Comparison of ENCODE assay signal across 22 cellular contexts in the genomic region with DNA sequence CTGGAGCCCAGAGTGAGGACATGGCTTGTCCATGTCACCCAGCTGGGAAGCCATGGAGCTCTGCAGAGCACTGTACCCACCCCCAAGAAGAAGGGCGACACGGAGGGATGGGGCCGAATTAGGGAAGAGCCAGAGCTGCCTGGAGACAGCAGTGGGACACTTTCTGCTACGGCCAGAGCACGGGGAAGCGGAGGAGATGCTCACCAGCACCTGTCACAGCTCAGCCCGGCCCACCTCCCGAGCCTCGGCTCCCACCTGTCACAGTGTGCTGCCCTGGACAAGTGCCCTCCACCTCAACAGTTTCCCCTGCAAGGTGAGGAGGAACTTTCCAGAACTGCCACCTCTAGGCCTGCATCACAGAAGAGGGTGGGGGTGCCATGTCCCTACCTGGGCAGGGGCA. TPM values are rescaled to one million over a fixed set of nuclear protein-coding genes. Genes with fewer than 3 reads are reported as not detected.
DNase-seq lines count a peak whose midpoint lies in the region; ATAC-seq, FAIRE-seq and TF ChIP-seq lines count a peak whose summit lies in the region.
"Had no signal": no experiment of that assay in that cellular context is flagged by ENCODE, and none has a peak within 500 bp of the region (broad histone marks: within the 10 kb centered on the region; RNA-seq: fewer than 3 reads in every experiment).

No MANE protein-coding gene starts in this region.

- FAIRE-seq in kidney (lab: Jason Lieb, UNC), result no peak
- FAIRE-seq: GM12878, GM19239 had no signal

- TF ChIP-seq CTCF in right atrium auricular region (IDR thresholded peaks at IDR 0.05) (no peak), kidney (IDR thresholded peaks at IDR 0.05; ENCODE audit: borderline replicate concordance, extremely low read depth, insufficient read depth) (no peak), osteoblast (IDR thresholded peaks at IDR 0.05; ENCODE audit: extremely low read depth, low read depth, low read length) (no peak)

- H3K9me3 ChIP-seq in right atrium auricular region, result no peaks in the 10 kb centered on the region
- H3K9me3 ChIP-seq in BLaER1 treated with 17β-estradiol and CSF1 and Interleukin-3, amounts not matched to agents 10 nM and 100 nM (replicated peaks in 1 of 11), result no peaks in the 10 kb centered on the region
- H3K9me3 ChIP-seq in kidney (ENCODE audit: control insufficient read depth in 1 of 2, low read length in 2 of 2), result no peaks in the 10 kb centered on the region
- no peaks in the 10 kb centered on the region for H3K9me3 ChIP-seq in osteoblast (ENCODE audit: low read depth, low read length)
- H3K9me3 ChIP-seq: HAP-1 had no signal

- peak overlapping the region in 7 of 11 experiments; percentile 68 to 96 (median 86); a peak in 14 of 22 replicates for H3K4me2 ChIP-seq in BLaER1 treated with 17β-estradiol and CSF1 and Interleukin-3, amounts not matched to agents 10 nM and 100 nM
- H3K4me2 ChIP-seq in osteoblast (ENCODE audit: insufficient read depth, low read length), result no peak overlapping the region

- H3K36me3 Mint-ChIP-seq in stimulated activated effector memory CD8-positive, alpha-beta T cell treated with anti-CD3 and anti-CD28 coated beads, Interleukin-12 subunit alpha, Interleukin-12 subunit beta, amount 100 ng/mL, for 72 hours, result no peaks in the 10 kb centered on the region
- H3K36me3 Mint-ChIP-seq: CD4-positive, CD25-positive, alpha-beta regulatory T cell; CD8-positive, alpha-beta memory T cell had no signal

- H3K9ac ChIP-seq in BLaER1 treated with 17β-estradiol and CSF1 and Interleukin-3, amounts not matched to agents 10 nM and 100 nM, result no peak overlapping the region
- no peak overlapping the region for H3K9ac ChIP-seq in kidney (ENCODE audit: low read length in 2 of 2)
- H3K9ac ChIP-seq: GM23248 had no signal

- H3K27ac Mint-ChIP-seq in stimulated activated effector memory CD8-positive, alpha-beta T cell treated with anti-CD3 and anti-CD28 coated beads, Interleukin-12 subunit alpha, Interleukin-12 subunit beta, amount 100 ng/mL, for 72 hours, result no peak overlapping the region

- H3K4me3 ChIP-seq in right atrium auricular region (no peak overlapping the region), kidney (ENCODE audit: low read length in 2 of 2) (no peak overlapping the region), osteoblast (ENCODE audit: insufficient read depth, low read length) (no peak overlapping the region)
- H3K4me3 ChIP-seq in BLaER1 treated with 17β-estradiol and CSF1 and Interleukin-3, amounts not matched to agents 10 nM and 100 nM, result no peak overlapping the region
- H3K4me3 ChIP-seq: GM12878, GM23248, HAP-1 had no signal

- no peaks in the 10 kb centered on the region for H3K79me2 ChIP-seq in osteoblast (ENCODE audit: insufficient read depth, low read length)

- H3K27me3 ChIP-seq in right atrium auricular region (no peaks in the 10 kb centered on the region), osteoblast (ENCODE audit: insufficient read depth, low read length) (no peaks in the 10 kb centered on the region)
- H3K27me3 ChIP-seq in BLaER1 treated with 17β-estradiol and CSF1 and Interleukin-3, amounts not matched to agents 10 nM and 100 nM, result peaks cover 0 to 13% (median 0%) of the 10 kb centered on the region in 11 experiments; a peak in 2 of 22 replicates

- no peaks in the 10 kb centered on the region for H3K36me3 ChIP-seq in right atrium auricular region
- no peaks in the 10 kb centered on the region for H3K36me3 ChIP-seq in BLaER1 treated with 17β-estradiol and CSF1 and Interleukin-3, amounts not matched to agents 10 nM and 100 nM
- H3K36me3 ChIP-seq in kidney (ENCODE audit: control insufficient read depth in 1 of 2, insufficient read depth in 2 of 2, low read length in 2 of 2), result no peaks in the 10 kb centered on the region
- no peaks in the 10 kb centered on the region for H3K36me3 ChIP-seq in osteoblast (ENCODE audit: insufficient read depth, low read length)
- H3K36me3 ChIP-seq: HAP-1 had no signal

- H4K20me1 ChIP-seq in BLaER1 treated with 17β-estradiol and CSF1 and Interleukin-3, amounts not matched to agents 10 nM and 100 nM, result peaks cover 0 to 71% (median 20%) of the 10 kb centered on the region in 11 experiments; a peak in 12 of 22 replicates
- no peaks in the 10 kb centered on the region for H4K20me1 ChIP-seq in osteoblast (ENCODE audit: insufficient read depth, low read length)

- no peaks in the 10 kb centered on the region for H3K9me3 Mint-ChIP-seq in stimulated activated effector memory CD8-positive, alpha-beta T cell treated with anti-CD3 and anti-CD28 coated beads, Interleukin-12 subunit alpha, Interleukin-12 subunit beta, amount 100 ng/mL, for 72 hours
- H3K9me3 Mint-ChIP-seq: CD4-positive, CD25-positive, alpha-beta regulatory T cell; CD8-positive, alpha-beta memory T cell had no signal

- no peaks in the 10 kb centered on the region for H3K4me1 Mint-ChIP-seq in stimulated activated effector memory CD8-positive, alpha-beta T cell treated with anti-CD3 and anti-CD28 coated beads, Interleukin-12 subunit alpha, Interleukin-12 subunit beta, amount 100 ng/mL, for 72 hours
- H3K4me1 Mint-ChIP-seq: CD8-positive, alpha-beta memory T cell had no signal

- H3K27ac ChIP-seq in right atrium auricular region (no peak overlapping the region), kidney (ENCODE audit: low read depth in 2 of 2, low read length in 2 of 2) (no peak overlapping the region), osteoblast (ENCODE audit: low read depth, low read length) (no peak overlapping the region)
- H3K27ac ChIP-seq in BLaER1 treated with 17β-estradiol and CSF1 and Interleukin-3, amounts not matched to agents 10 nM and 100 nM, result no peak overlapping the region
- H3K27ac ChIP-seq: GM23248 had no signal

- no peak overlapping the region for H2AFZ ChIP-seq in osteoblast (ENCODE audit: low read length)
- H2AFZ ChIP-seq: GM23248 had no signal

- DNase-seq in Right ventricle myocardium superior (peak; percentile 28), right atrium auricular region (ENCODE audit: low spot score) (no peak), kidney (peak; percentile 53), osteoblast (ENCODE audit: insufficient read length, low spot score, missing footprints) (peak; percentile 55), cerebellar cortex (ENCODE audit: low spot score) (no peak)
- no peak for DNase-seq in stimulated activated effector memory CD8-positive, alpha-beta T cell treated with anti-CD3 and anti-CD28 coated beads, Interleukin-12 subunit alpha, Interleukin-12 subunit beta, amount 100 ng/mL, for 72 hours (ENCODE audit: low spot score in 2 of 2)
- DNase-seq: 8988T; C1 segment of cervical spinal cord; CD4-positive, CD25-positive, alpha-beta regulatory T cell; CD8-positive, alpha-beta memory T cell; COR-L47; DMS 273 treated with DMSO at 0.1 percent for 48 hours; DMS53; DND-41; EL; GM23248 had no signal

- H3K4me1 ChIP-seq in right atrium auricular region, result peaks cover 0 to 56% of the 10 kb centered on the region in 2 donors
- peaks cover 21 to 100% (median 95%) of the 10 kb centered on the region in 10 experiments for H3K4me1 ChIP-seq in BLaER1 treated with 17β-estradiol and CSF1 and Interleukin-3, amounts not matched to agents 10 nM and 100 nM
- peaks cover 0 to 6% of the 10 kb centered on the region in 2 donors for H3K4me1 ChIP-seq in kidney (ENCODE audit: control insufficient read depth in 1 of 2, insufficient read depth in 1 of 2, low read depth in 1 of 2, low read length in 2 of 2)
- H3K4me1 ChIP-seq in osteoblast (ENCODE audit: insufficient read depth, low read length), result no peaks in the 10 kb centered on the region

- no peak for ATAC-seq in Right ventricle myocardium superior (ENCODE audit: poor library complexity)
- no peak for ATAC-seq in stimulated activated effector memory CD8-positive, alpha-beta T cell treated with anti-CD3 and anti-CD28 coated beads, Interleukin-12 subunit alpha, Interleukin-12 subunit beta, amount 100 ng/mL, for 72 hours
- ATAC-seq: GM12878 had no signal

- no peak overlapping the region for H3K4me3 Mint-ChIP-seq in stimulated activated effector memory CD8-positive, alpha-beta T cell treated with anti-CD3 and anti-CD28 coated beads, Interleukin-12 subunit alpha, Interleukin-12 subunit beta, amount 100 ng/mL, for 72 hours
- H3K4me3 Mint-ChIP-seq: CD4-positive, CD25-positive, alpha-beta regulatory T cell; CD8-positive, alpha-beta memory T cell had no signal

- intact Hi-C loops in Right ventricle myocardium superior (cut with DNase I), result no loop called here
- intact Hi-C loops in kidney (cut with DNase I), result no loop called here

RNA-seq across cellular contexts. Expression of gene PEMT, which starts 36.4 kb away (rescaled TPM):
- 16.2 TPM for total RNA-seq in Right ventricle myocardium superior
- 10 to 100 TPM; 27.8 to 37.7 TPM for total RNA-seq in right atrium auricular region
- total RNA-seq in kidney, result 36.8 TPM
- 52.1 TPM for polyA plus RNA-seq in kidney (ENCODE audit: insufficient read depth, low read depth, low replicate concordance)
- 25.3 and 26.4 TPM in 2 replicates for total RNA-seq in osteoblast

RNA-seq across cellular contexts. Expression of gene RASD1, which starts 59.0 kb away (rescaled TPM):
- total RNA-seq in Right ventricle myocardium superior (39.8 TPM), right atrium auricular region (100 to 1,000 TPM in 1 of 2 donors, 10 to 100 TPM in 1; 37.9 to 131 TPM), kidney (147 TPM), osteoblast (13.8 and 14.7 TPM in 2 replicates)
- 103 TPM for polyA plus RNA-seq in kidney (ENCODE audit: insufficient read depth, low read depth, low replicate concordance)
- total RNA-seq: G401, GM12878, H4 had no signal

Comparison
In these comparisons a context has a peak if more than half of its experiments do, and no peak if none do; other contexts are left out.
1. DNase-seq: peak in Right ventricle myocardium superior (single experiment), kidney (single experiment) and osteoblast (single experiment); none in right atrium auricular region (single experiment), stimulated activated effector memory CD8-positive, alpha-beta T cell treated with anti-CD3 and anti-CD28 coated beads, Interleukin-12 subunit alpha, Interleukin-12 subunit beta, amount 100 ng/mL, for 72 hours (0 of 2) and cerebellar cortex (single experiment).